ENCODE assay signal across 9 cellular contexts in the genomic region with DNA sequence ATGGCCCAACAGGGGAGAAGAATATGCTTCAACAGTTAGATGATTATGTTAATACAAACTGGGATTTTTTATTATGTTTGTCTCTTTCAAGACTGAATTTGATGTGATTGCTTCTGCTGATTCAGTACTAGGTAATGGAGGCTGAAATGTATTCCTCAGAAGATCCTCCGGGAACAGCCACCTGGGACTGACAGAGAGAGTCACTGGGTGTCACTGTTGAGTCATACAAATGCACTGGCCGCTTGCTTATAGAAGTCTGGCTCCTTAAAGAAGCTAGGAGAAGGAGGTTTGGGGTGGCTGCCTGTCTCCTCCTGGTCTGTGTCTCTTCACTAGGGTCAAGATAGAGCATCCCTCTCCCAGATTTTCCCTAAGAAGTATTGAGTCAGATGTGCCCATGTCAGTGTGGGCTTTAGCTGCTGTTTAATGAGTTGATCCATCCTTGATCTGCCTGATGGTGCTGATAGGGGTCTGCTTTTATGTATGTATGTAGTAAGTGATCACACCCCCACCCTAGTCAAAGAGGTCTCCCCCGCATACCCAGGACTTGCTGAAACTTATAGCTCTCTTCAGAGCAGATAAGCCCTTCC.
A peak's percentile ranks its signal among the peaks of the same experiment; 100 is the strongest.
DNase-seq lines count a peak whose midpoint lies in the region; ATAC-seq, FAIRE-seq and TF ChIP-seq lines count a peak whose summit lies in the region.
"Had no signal": no experiment of that assay in that cellular context is flagged by ENCODE, and none has a peak within 500 bp of the region (broad histone marks: within the 10 kb centered on the region; RNA-seq: fewer than 3 reads in every experiment).

No MANE protein-coding gene starts in this region.

- TF ChIP-seq CTCF in adrenal gland (IDR thresholded peaks at IDR 0.05): peak in 4 of 6 experiments; percentile 7 to 38 (median 26)
- TF ChIP-seq CTCF in keratinocyte (optimal IDR thresholded peaks at IDR 0.05 in 1 of 3, IDR thresholded peaks at IDR 0.05 in 1 of 3, conservative IDR thresholded peaks at IDR 0.05 in 1 of 3; ENCODE audit: extremely low read depth in 1 of 3, insufficient read depth in 2 of 3, low read length in 3 of 3): peak; percentile 32 to 76 (median 45)

- 12 to 24% (median 21%) methylated on average over 3 of the region's 3 CpGs for WGBS in adrenal gland, 4 donors

- peaks cover 5 to 14% of the 10 kb centered on the region in 2 donors for H3K9me3 Mint-ChIP-seq in activated naive CD4-positive, alpha-beta T cell treated with anti-CD3 and anti-CD28 coated beads, Interleukin-2, amount 50 U/mL, for 72 hours

- H2AFZ ChIP-seq in keratinocyte (ENCODE audit: control insufficient read depth, low read length): no peak overlapping the region

- no peak overlapping the region for H3K4me2 ChIP-seq in keratinocyte (ENCODE audit: control insufficient read depth, extremely low read depth, insufficient read depth, low read depth, low read length)

- no peaks in the 10 kb centered on the region for H3K36me3 Mint-ChIP-seq in activated naive CD4-positive, alpha-beta T cell treated with anti-CD3 and anti-CD28 coated beads, Interleukin-2, amount 50 U/mL, for 72 hours

- no peak overlapping the region for H3K9ac ChIP-seq in keratinocyte (ENCODE audit: control insufficient read depth, extremely low read depth, insufficient read depth, low read length)

- H3K27ac ChIP-seq in adrenal gland (no peak overlapping the region), keratinocyte (ENCODE audit: control insufficient read depth, insufficient read depth, low read length) (no peak overlapping the region)

- intact Hi-C loops in adrenal gland (cut with DNase I): loop anchor here in 1 of 2 donors (10.0 kb wide), 1 partner anchor 769 kb away; the partner anchor contains the start of gene BRINP1

- no peaks in the 10 kb centered on the region for H3K9me3 ChIP-seq in adrenal gland (replicated peaks in 1 of 3)
- H3K9me3 ChIP-seq in keratinocyte (ENCODE audit: control insufficient read depth, low read depth, low read length): no peaks in the 10 kb centered on the region

- no peaks in the 10 kb centered on the region for H3K4me1 ChIP-seq in adrenal gland (replicated peaks in 1 of 2)
- no peaks in the 10 kb centered on the region for H3K4me1 ChIP-seq in keratinocyte (ENCODE audit: control insufficient read depth, extremely low read depth, insufficient read depth, low read length)

- no peak for ATAC-seq in HG03457 (IDR thresholded peaks at IDR 0.05; ENCODE audit: unreplicated experiment)
- no peak for ATAC-seq in activated naive CD4-positive, alpha-beta T cell treated with anti-CD3 and anti-CD28 coated beads, Interleukin-2, amount 50 U/mL, for 72 hours
- no peak for ATAC-seq in GM18870 (IDR thresholded peaks at IDR 0.05; ENCODE audit: unreplicated experiment)

- peak; percentile 53 for FAIRE-seq in keratinocyte (lab: Jason Lieb, UNC)
- FAIRE-seq: endometrium had no signal

- TF ChIP-seq POLR2A in adrenal gland (IDR thresholded peaks at IDR 0.05): no peak

- H3K36me3 ChIP-seq in adrenal gland (replicated peaks in 1 of 2): no peaks in the 10 kb centered on the region
- no peaks in the 10 kb centered on the region for H3K36me3 ChIP-seq in keratinocyte (ENCODE audit: control insufficient read depth in 2 of 2, extremely low read depth in 1 of 2, insufficient read depth in 2 of 2, low read length in 2 of 2)

- peak; percentile 64 for DNase-seq in DMS53 treated with DMSO at 0.1 percent for 48 hours (lab: John Stamatoyannopoulos, UW; ENCODE audit: unreplicated experiment)
- DNase-seq in NCI-H1092 (lab: John Stamatoyannopoulos, UW): peak; percentile 19
- peak; percentile 13 to 71 (median 23) for DNase-seq in adrenal gland
- peak; percentile 9 for DNase-seq in keratinocyte (ENCODE audit: low read depth, low spot score)
- no peak for DNase-seq in DMS79 treated with DMSO at 0.1 percent for 48 hours (lab: John Stamatoyannopoulos, UW)
- DNase-seq in activated naive CD4-positive, alpha-beta T cell treated with anti-CD3 and anti-CD28 coated beads, Interleukin-2, amount 50 U/mL, for 72 hours (ENCODE audit: low spot score in 2 of 2): no peak

- no peaks in the 10 kb centered on the region for H3K79me2 ChIP-seq in keratinocyte (ENCODE audit: control insufficient read depth, insufficient read depth, low read length)

- H3K27me3 ChIP-seq in adrenal gland (no peaks in the 10 kb centered on the region), keratinocyte (ENCODE audit: control insufficient read depth, extremely low read depth, insufficient read depth, low read length) (no peaks in the 10 kb centered on the region)

- no peaks in the 10 kb centered on the region for H4K20me1 ChIP-seq in keratinocyte (ENCODE audit: control insufficient read depth, extremely low read depth, insufficient read depth, low read length)

- no peaks in the 10 kb centered on the region for H3K9me1 ChIP-seq in keratinocyte (ENCODE audit: control insufficient read depth, extremely low read depth, insufficient read depth, low read length)

- no peak overlapping the region for H3K27ac Mint-ChIP-seq in activated naive CD4-positive, alpha-beta T cell treated with anti-CD3 and anti-CD28 coated beads, Interleukin-2, amount 50 U/mL, for 72 hours

- dilution Hi-C loops in keratinocyte (cut with MboI; ENCODE audit: extremely low pct_ligation_motif_present, low sequenced_read_pairs): no loop called here

- H3K4me3 ChIP-seq in adrenal gland (no peak overlapping the region), keratinocyte (ENCODE audit: control insufficient read depth in 2 of 3, extremely low read depth in 1 of 3, insufficient read depth in 2 of 3, low read depth in 1 of 3, low read length in 3 of 3) (no peak overlapping the region)

Comparison
In these comparisons a context has a peak if more than half of its experiments do, and no peak if none do; other contexts are left out.
1. DNase-seq: peak in DMS53 treated with DMSO at 0.1 percent for 48 hours (single experiment), NCI-H1092 (single experiment), adrenal gland (7 of 7) and keratinocyte (single experiment); none in DMS79 treated with DMSO at 0.1 percent for 48 hours (single experiment) and activated naive CD4-positive, alpha-beta T cell treated with anti-CD3 and anti-CD28 coated beads, Interleukin-2, amount 50 U/mL, for 72 hours (0 of 2).